In the genomic region with DNA sequence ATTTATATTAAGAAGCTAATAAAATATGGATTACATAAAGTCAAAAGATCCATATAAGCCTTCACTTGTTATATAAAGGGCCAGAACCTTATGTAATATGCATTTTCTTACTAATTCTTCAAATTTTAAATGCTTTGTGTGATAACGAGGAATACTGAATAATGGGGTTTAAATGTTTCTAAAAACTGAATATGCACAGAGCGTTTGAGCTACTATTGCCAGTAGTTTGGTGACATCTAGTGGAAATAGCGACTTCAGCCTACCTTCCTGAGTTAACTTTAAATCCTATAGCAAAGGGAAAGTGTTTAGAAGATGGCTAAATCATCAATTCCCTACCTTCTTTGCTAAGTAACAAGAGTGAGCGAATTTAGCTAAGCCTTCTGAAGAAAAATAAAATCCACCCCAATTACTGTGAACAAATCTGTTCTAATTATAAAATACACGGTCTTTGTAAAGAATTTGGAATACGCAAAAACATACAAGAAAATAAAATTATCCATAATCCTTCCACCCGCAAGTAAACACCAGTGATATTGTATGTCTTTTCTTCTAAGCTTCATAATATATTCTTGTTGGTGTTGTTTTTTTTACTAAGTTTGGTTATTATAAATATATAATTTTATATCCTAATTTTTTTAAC, we compare ENCODE assay signal across 8 cellular contexts.
DNase-seq lines count a peak whose midpoint lies in the region; ATAC-seq and TF ChIP-seq lines count a peak whose summit lies in the region.

No MANE protein-coding gene starts in this region.

- peak; percentile 63 for DNase-seq in DMS 273 (lab: John Stamatoyannopoulos, UW; ENCODE audit: unreplicated experiment)
- DNase-seq in HuH-7 (ENCODE audit: low spot score): peak; percentile 50
- DNase-seq in RKO (ENCODE audit: low spot score): peak; percentile 57
- peak; percentile 10 to 62 for DNase-seq in foreskin fibroblast
- no peak for DNase-seq in effector CD4-positive, alpha-beta T cell
- no peak for DNase-seq in CD4-positive, alpha-beta memory T cell

- ATAC-seq in HG02588 (IDR thresholded peaks at IDR 0.05; ENCODE audit: unreplicated experiment): no peak
- no peak for ATAC-seq in HG02938 (IDR thresholded peaks at IDR 0.05; ENCODE audit: unreplicated experiment)

- no peak overlapping the region for H3K27ac ChIP-seq in CD4-positive, alpha-beta memory T cell (ENCODE audit: low read depth, low read length)

- TF ChIP-seq CTCF in foreskin fibroblast (IDR thresholded peaks at IDR 0.05; ENCODE audit: low read depth, low read length): peak; percentile 30

- H3K4me1 ChIP-seq in CD4-positive, alpha-beta memory T cell (ENCODE audit: insufficient read depth, low read length): no peaks in the 10 kb centered on the region

- no peaks in the 10 kb centered on the region for H3K4me1 Mint-ChIP-seq in CD4-positive, alpha-beta memory T cell

- H3K4me3 ChIP-seq in foreskin fibroblast (ENCODE audit: low read depth in 1 of 2, low read length in 2 of 2): no peak overlapping the region
- no peak overlapping the region for H3K4me3 ChIP-seq in CD4-positive, alpha-beta memory T cell (ENCODE audit: low read length in 2 of 2)

- no peaks in the 10 kb centered on the region for H3K9me3 Mint-ChIP-seq in CD4-positive, alpha-beta memory T cell

- no peaks in the 10 kb centered on the region for H3K36me3 ChIP-seq in CD4-positive, alpha-beta memory T cell (ENCODE audit: insufficient read depth, low read length)

- CTCF ChIA-PET in CD4-positive, alpha-beta memory T cell (lab: Charles Lee; ENCODE audit: partially characterized antibody): no interaction called here

- H3K9me3 ChIP-seq in CD4-positive, alpha-beta memory T cell (ENCODE audit: control insufficient read depth in 1 of 2, low read length in 2 of 2): no peaks in the 10 kb centered on the region

- H3K27me3 ChIP-seq in CD4-positive, alpha-beta memory T cell (ENCODE audit: insufficient read depth, low read length): no peaks in the 10 kb centered on the region

- peaks cover 3% of the 10 kb centered on the region in 2 donors for H3K27me3 Mint-ChIP-seq in CD4-positive, alpha-beta memory T cell

- no peaks in the 10 kb centered on the region for H3K36me3 Mint-ChIP-seq in CD4-positive, alpha-beta memory T cell

- intact Hi-C loops in CD4-positive, alpha-beta memory T cell (cut with micrococcal nuclease): no loop called here

- POLR2A ChIA-PET in CD4-positive, alpha-beta memory T cell (lab: Charles Lee; ENCODE audit: partially characterized antibody): no interaction called here

- H3K4me3 Mint-ChIP-seq in CD4-positive, alpha-beta memory T cell: no peak overlapping the region

- H3K27ac Mint-ChIP-seq in CD4-positive, alpha-beta memory T cell: no peak overlapping the region

Comparison
In these comparisons a context has a peak if more than half of its experiments do, and no peak if none do; other contexts are left out.
1. DNase-seq: peak in DMS 273 (single experiment), HuH-7 (single experiment), RKO (single experiment) and foreskin fibroblast (2 of 2); none in effector CD4-positive, alpha-beta T cell (single experiment) and CD4-positive, alpha-beta memory T cell (0 of 5).